ENCODE assay signal across 8 cellular contexts in genomic region chr19:1905071-1905862, GRCh38. TPM values are rescaled to one million over a fixed set of nuclear protein-coding genes. Genes with fewer than 3 reads are reported as not detected.
DNase-seq lines count a peak whose midpoint lies in the region; ATAC-seq and TF ChIP-seq lines count a peak whose summit lies in the region.

Gene ADAT3 (plus strand): TSS chr19:1905399. CDS start chr19:1912048, 6,649 bp downstream.
Gene SCAMP4 (plus strand): TSS chr19:1905399. CDS start chr19:1915020, 9,621 bp downstream.

- H3K9me3 ChIP-seq in upper lobe of right lung, result no peaks in the 10 kb centered on the region

- no peaks in the 10 kb centered on the region for H3K27me3 Mint-ChIP-seq in T-helper 1 cell treated with Interleukin-12 subunit alpha and Interleukin-12 subunit beta and Interleukin-4 antibody, amounts not matched to agents 30 μg/mL and 1 μg/mL, for 36 hours (ENCODE audit: low read depth)

- H3K36me3 ChIP-seq in upper lobe of right lung, result no peaks in the 10 kb centered on the region

- intact Hi-C loops in left cardiac atrium (cut with DNase I) (no loop called here), posterior vena cava (cut with DNase I) (no loop called here), upper lobe of right lung (cut with DNase I) (no loop called here)

- H3K9me3 Mint-ChIP-seq in T-helper 1 cell treated with Interleukin-12 subunit alpha and Interleukin-12 subunit beta and Interleukin-4 antibody, amounts not matched to agents 30 μg/mL and 1 μg/mL, for 36 hours, result no peaks in the 10 kb centered on the region

- peak within 1 kb of the TSS; percentile 63 for H3K4me3 ChIP-seq in upper lobe of right lung

- peak; percentile 97 for DNase-seq in GM13976 (ENCODE audit: low spot score)
- peak; percentile 89 for DNase-seq in NCI-H1694 treated with DMSO at 0.1 percent for 48 hours (lab: John Stamatoyannopoulos, UW)
- DNase-seq in amygdala (lab: John Stamatoyannopoulos, UW), result peak; percentile 75 to 99 (median 97)
- DNase-seq in left cardiac atrium, result peak; percentile 100
- DNase-seq in posterior vena cava (ENCODE audit: low spot score), result peak; percentile 100
- peak; percentile 100 for DNase-seq in upper lobe of right lung

- H3K4me1 Mint-ChIP-seq in T-helper 1 cell treated with Interleukin-12 subunit alpha and Interleukin-12 subunit beta and Interleukin-4 antibody, amounts not matched to agents 30 μg/mL and 1 μg/mL, for 36 hours (ENCODE audit: low read depth), result peaks cover 24% of the 10 kb centered on the region

- peak within 1 kb of the TSS; percentile 71 for H3K27ac ChIP-seq in upper lobe of right lung

- no peaks in the 10 kb centered on the region for H3K27me3 ChIP-seq in upper lobe of right lung

- H3K27ac Mint-ChIP-seq in T-helper 1 cell treated with Interleukin-12 subunit alpha and Interleukin-12 subunit beta and Interleukin-4 antibody, amounts not matched to agents 30 μg/mL and 1 μg/mL, for 36 hours, result peak within 1 kb of the TSS; percentile 84

- in situ Hi-C loops in GM13976 (cut with MboI; ENCODE audit: low sequenced_read_pairs, unreplicated experiment), result no loop called here

- ATAC-seq in HG02885 (IDR thresholded peaks at IDR 0.05; ENCODE audit: poor library complexity, unreplicated experiment), result peak; percentile 88
- peak; percentile 98 for ATAC-seq in left cardiac atrium
- peak; percentile 95 for ATAC-seq in upper lobe of right lung

- H3K36me3 Mint-ChIP-seq in T-helper 1 cell treated with Interleukin-12 subunit alpha and Interleukin-12 subunit beta and Interleukin-4 antibody, amounts not matched to agents 30 μg/mL and 1 μg/mL, for 36 hours (ENCODE audit: low read depth), result peaks cover 1% of the 10 kb centered on the region

- peak within 1 kb of the TSS; percentile 90 for H3K4me3 Mint-ChIP-seq in T-helper 1 cell treated with Interleukin-12 subunit alpha and Interleukin-12 subunit beta and Interleukin-4 antibody, amounts not matched to agents 30 μg/mL and 1 μg/mL, for 36 hours

- TF ChIP-seq CTCF in GM13976 (IDR thresholded peaks at IDR 0.05; ENCODE audit: borderline replicate concordance, control extremely low read depth, extremely low read depth, insufficient read depth, missing control alignments) (no peak), upper lobe of right lung (IDR thresholded peaks at IDR 0.05) (no peak)

- H3K4me1 ChIP-seq in upper lobe of right lung, result peaks cover 27% of the 10 kb centered on the region

RNA-seq across cellular contexts. Expression of gene ADAT3, which starts in this region (rescaled TPM):
- total RNA-seq in left cardiac atrium (1 to 10 TPM; 2.3 to 3.0 TPM), posterior vena cava (1 to 10 TPM; 3.0 to 3.6 TPM), upper lobe of right lung (6.3 TPM)

RNA-seq across cellular contexts. Expression of gene SCAMP4, which starts in this region (rescaled TPM):
- 10 to 100 TPM; 21.4 to 22.8 TPM for total RNA-seq in left cardiac atrium
- 10 to 100 TPM; 35.6 to 36.6 TPM for total RNA-seq in posterior vena cava
- 73.2 TPM for total RNA-seq in upper lobe of right lung

Comparison
In these comparisons a context has a peak if more than half of its experiments do, and no peak if none do; other contexts are left out.
1. Peak in every context shown above with its lines: DNase-seq, ATAC-seq, H3K4me3 ChIP-seq and H3K27ac ChIP-seq.